In genomic region chr11:66729447-66729846, GRCh38 we compare ENCODE assay signal across 1 cellular context.
TF ChIP-seq lines count a peak whose summit lies in the region.

No MANE protein-coding gene starts in this region.

TF ChIP-seq in K562, 482 proteins besides CTCF, POLR2A, EP300 and RAD21:
- no peak for TF ChIP-seq THRAP3 (IDR thresholded peaks at IDR 0.05; ENCODE audit: borderline replicate concordance)
- TF ChIP-seq NR4A1 (CRISPR knock-in tag; IDR thresholded peaks at IDR 0.05), result no peak
- TF ChIP-seq NR4A1 (tag; IDR thresholded peaks at IDR 0.05), result peak; percentile 9; the same call in 1 of the 2 replicates
- no peak for TF ChIP-seq PURB (CRISPR knock-in tag; IDR thresholded peaks at IDR 0.05; ENCODE audit: low read depth)
- TF ChIP-seq TEAD4 (IDR thresholded peaks at IDR 0.05; ENCODE audit: low read length), result 0 out of 2 replicates have a peak, but pooled peaks have one; percentile 3
- TF ChIP-seq TEAD4 (CRISPR knock-in tag; IDR thresholded peaks at IDR 0.05; ENCODE audit: borderline replicate concordance), result no peak
- TF ChIP-seq FOXK2 (conservative IDR thresholded peaks at IDR 0.05 in 1 of 2, IDR thresholded peaks at IDR 0.05 in 1 of 2; ENCODE audit: low read depth in 2 of 2), result no peak
- no peak for TF ChIP-seq CBFB (CRISPR knock-in tag; IDR thresholded peaks at IDR 0.05)
- no peak for TF ChIP-seq ZNF23 (CRISPR knock-in tag; IDR thresholded peaks at IDR 0.05)
- peak; percentile 87 for TF ChIP-seq BCOR (IDR thresholded peaks at IDR 0.05)
- no peak for TF ChIP-seq ZBTB7A (IDR thresholded peaks at IDR 0.05; ENCODE audit: borderline replicate concordance, control insufficient read depth, low read depth, low read length)
- TF ChIP-seq RCOR1 (IDR thresholded peaks at IDR 0.05; ENCODE audit: borderline replicate concordance in 1 of 2, low read depth in 2 of 2, low read length in 2 of 2), result 0 out of 4 replicates have a peak, but pooled peaks of 1 of the 2 experiments have one; percentile 10
- no peak for TF ChIP-seq PHB (CRISPR knock-in tag; IDR thresholded peaks at IDR 0.05)
- no peak for TF ChIP-seq SMARCE1 (IDR thresholded peaks at IDR 0.05)
- 0 out of 2 replicates have a peak, but pooled peaks have one; percentile 9 for TF ChIP-seq HMBOX1 (IDR thresholded peaks at IDR 0.05)
- no peak for TF ChIP-seq SMAD4 (CRISPR knock-in tag; conservative IDR thresholded peaks at IDR 0.05)
- no peak for TF ChIP-seq ATF7 (IDR thresholded peaks at IDR 0.05)
- TF ChIP-seq RBM25 (IDR thresholded peaks at IDR 0.05; ENCODE audit: low read depth, low read length, severe bottlenecking), result peak; percentile 87
- TF ChIP-seq HBP1 (CRISPR knock-in tag; IDR thresholded peaks at IDR 0.05), result no peak
- TF ChIP-seq POLR2G (IDR thresholded peaks at IDR 0.05; ENCODE audit: low read depth, low read length), result no peak
- no peak for TF ChIP-seq RBM15 (IDR thresholded peaks at IDR 0.05; ENCODE audit: insufficient read depth, low read length)
- TF ChIP-seq HMG20A (CRISPR knock-in tag; conservative IDR thresholded peaks at IDR 0.05), result no peak
- no peak for TF ChIP-seq ZFX (CRISPR knock-in tag; IDR thresholded peaks at IDR 0.05)
- no peak for TF ChIP-seq CBX5 (IDR thresholded peaks at IDR 0.05; ENCODE audit: borderline replicate concordance, low read depth)
- TF ChIP-seq ZFP1 (CRISPR knock-in tag; IDR thresholded peaks at IDR 0.05), result no peak
- no peak for TF ChIP-seq MTF1 (CRISPR knock-in tag; IDR thresholded peaks at IDR 0.05; ENCODE audit: borderline replicate concordance)
- TF ChIP-seq SMARCA4 (IDR thresholded peaks at IDR 0.05), result no peak
- TF ChIP-seq SUPT5H (IDR thresholded peaks at IDR 0.05), result no peak
- no peak for TF ChIP-seq HNRNPK (IDR thresholded peaks at IDR 0.05; ENCODE audit: low read depth, low read length, poor library complexity, severe bottlenecking)
- TF ChIP-seq ZNF311 (CRISPR knock-in tag; IDR thresholded peaks at IDR 0.05), result no peak
- no peak for TF ChIP-seq ZNF253 (CRISPR knock-in tag; conservative IDR thresholded peaks at IDR 0.05)
- no peak for TF ChIP-seq ARID2 (IDR thresholded peaks at IDR 0.05)
- no peak for TF ChIP-seq EHMT2 (IDR thresholded peaks at IDR 0.05)
- TF ChIP-seq ZFP91 (CRISPR knock-in tag; IDR thresholded peaks at IDR 0.05), result no peak
- TF ChIP-seq, protein P1, sequence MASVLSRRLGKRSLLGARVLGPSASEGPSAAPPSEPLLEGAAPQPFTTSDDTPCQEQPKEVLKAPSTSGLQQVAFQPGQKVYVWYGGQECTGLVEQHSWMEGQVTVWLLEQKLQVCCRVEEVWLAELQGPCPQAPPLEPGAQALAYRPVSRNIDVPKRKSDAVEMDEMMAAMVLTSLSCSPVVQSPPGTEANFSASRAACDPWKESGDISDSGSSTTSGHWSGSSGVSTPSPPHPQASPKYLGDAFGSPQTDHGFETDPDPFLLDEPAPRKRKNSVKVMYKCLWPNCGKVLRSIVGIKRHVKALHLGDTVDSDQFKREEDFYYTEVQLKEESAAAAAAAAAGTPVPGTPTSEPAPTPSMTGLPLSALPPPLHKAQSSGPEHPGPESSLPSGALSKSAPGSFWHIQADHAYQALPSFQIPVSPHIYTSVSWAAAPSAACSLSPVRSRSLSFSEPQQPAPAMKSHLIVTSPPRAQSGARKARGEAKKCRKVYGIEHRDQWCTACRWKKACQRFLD (CRISPR knock-in tag; IDR thresholded peaks at IDR 0.05), result no peak
- TF ChIP-seq KAT2B (IDR thresholded peaks at IDR 0.05; ENCODE audit: low read depth, low read length), result no peak
- TF ChIP-seq ZNF140 (CRISPR knock-in tag; IDR thresholded peaks at IDR 0.05), result no peak
- 0 out of 2 replicates have a peak, but pooled peaks have one; percentile 0 for TF ChIP-seq FOXM1 (IDR thresholded peaks at IDR 0.05; ENCODE audit: low read depth)
- TF ChIP-seq FOXM1 (CRISPR knock-in tag; IDR thresholded peaks at IDR 0.05; ENCODE audit: low read depth), result no peak
- no peak for TF ChIP-seq ZNF695 (CRISPR knock-in tag; IDR thresholded peaks at IDR 0.05)
- no peak for TF ChIP-seq PHTF2 (CRISPR knock-in tag; IDR thresholded peaks at IDR 0.05)
